Comparison of ENCODE assay signal across 13 cellular contexts in genomic region chr20:1397710-1398109, GRCh38. TPM values are rescaled to one million over a fixed set of nuclear protein-coding genes. Genes with fewer than 3 reads are reported as not detected.
DNase-seq lines count a peak whose midpoint lies in the region; ATAC-seq and TF ChIP-seq lines count a peak whose summit lies in the region.
"Had no signal": no experiment of that assay in that cellular context is flagged by ENCODE, and none has a peak within 500 bp of the region (broad histone marks: within the 10 kb centered on the region; RNA-seq: fewer than 3 reads in every experiment).

No MANE protein-coding gene starts in this region.

- H3K27me3 Mint-ChIP-seq in chondrocyte (ENCODE audit: low read depth), result peaks cover 25% of the 10 kb centered on the region

- intact Hi-C loops in vagina (cut with DNase I), result no loop called here

- no peak for TF ChIP-seq POLR2A in vagina (IDR thresholded peaks at IDR 0.05)

- H3K27ac Mint-ChIP-seq in chondrocyte (ENCODE audit: unreplicated experiment), result no peak overlapping the region
- H3K27ac Mint-ChIP-seq: activated T-helper 2 cell treated with anti-CD3 and anti-CD28 coated beads, Interferon-gamma antibody, Interleukin-2, Interleukin-4, amounts not matched to agents 10 μg/mL and 5 μg/mL and 100 μg/mL, durations not matched to agents 14 hours and 24 hours and 36 hours had no signal

- H3K9me3 ChIP-seq in Loucy (ENCODE audit: insufficient read depth, low read depth, low read length) (no peaks in the 10 kb centered on the region), osteoblast (ENCODE audit: low read depth, low read length) (no peaks in the 10 kb centered on the region), vagina (no peaks in the 10 kb centered on the region)
- H3K9me3 ChIP-seq: Caco-2, esophagus squamous epithelium had no signal

- no peak overlapping the region for H2AFZ ChIP-seq in Loucy (ENCODE audit: low read length)
- H2AFZ ChIP-seq in osteoblast (ENCODE audit: low read length), result no peak overlapping the region

- no peaks in the 10 kb centered on the region for H3K9me2 ChIP-seq in Loucy (replicated peaks; ENCODE audit: low read depth, low read length)

- H4K20me1 ChIP-seq in Loucy (ENCODE audit: insufficient read depth, low read length, poor library complexity, severe bottlenecking) (no peaks in the 10 kb centered on the region), osteoblast (ENCODE audit: insufficient read depth, low read length) (no peaks in the 10 kb centered on the region)

- H3K27me3 ChIP-seq in Loucy (ENCODE audit: insufficient read depth, low read length, poor library complexity, severe bottlenecking), result no peaks in the 10 kb centered on the region
- H3K27me3 ChIP-seq in osteoblast (ENCODE audit: insufficient read depth, low read length), result peaks cover 7% of the 10 kb centered on the region
- H3K27me3 ChIP-seq in vagina, result no peaks in the 10 kb centered on the region

- no peak overlapping the region for H3K4me3 Mint-ChIP-seq in chondrocyte (ENCODE audit: unreplicated experiment)
- H3K4me3 Mint-ChIP-seq: central memory CD8-positive, alpha-beta T cell had no signal

- DNase-seq in GM13977 (ENCODE audit: low spot score) (no peak), chondrocyte (ENCODE audit: low spot score) (no peak), osteoblast (ENCODE audit: insufficient read length, low spot score, missing footprints) (no peak), vagina (ENCODE audit: extremely low spot score in 2 of 2) (no peak)
- DNase-seq: activated CD4-positive, alpha-beta T cell treated with anti-CD3 and anti-CD28 coated beads for 48 hours; esophagus squamous epithelium; SW 1271 had no signal

- H3K27ac ChIP-seq in osteoblast (ENCODE audit: low read depth, low read length) (no peak overlapping the region), vagina (no peak overlapping the region)
- H3K27ac ChIP-seq: esophagus squamous epithelium had no signal

- H3K4me1 ChIP-seq in Loucy (ENCODE audit: insufficient read depth, low read length, poor library complexity, severe bottlenecking) (peaks cover 27% of the 10 kb centered on the region), osteoblast (ENCODE audit: insufficient read depth, low read length) (peaks cover 37% of the 10 kb centered on the region), vagina (peaks cover 12% of the 10 kb centered on the region)

- peak; percentile 26 for TF ChIP-seq CTCF in GM13977 (IDR thresholded peaks at IDR 0.05; ENCODE audit: extremely low read depth, insufficient read depth, missing control alignments)
- TF ChIP-seq CTCF in Loucy (conservative IDR thresholded peaks at IDR 0.05; ENCODE audit: low read length), result peak; percentile 44
- peak; percentile 57 for TF ChIP-seq CTCF in chondrocyte (IDR thresholded peaks at IDR 0.05)
- TF ChIP-seq CTCF in osteoblast (IDR thresholded peaks at IDR 0.05; ENCODE audit: extremely low read depth, low read depth, low read length), result peak; percentile 37
- TF ChIP-seq CTCF in vagina (IDR thresholded peaks at IDR 0.05), result no peak

- H3K9me3 Mint-ChIP-seq in chondrocyte (ENCODE audit: low read depth), result no peaks in the 10 kb centered on the region

- no peaks in the 10 kb centered on the region for H3K36me3 ChIP-seq in Loucy (ENCODE audit: insufficient read depth, low read length)
- no peaks in the 10 kb centered on the region for H3K36me3 ChIP-seq in osteoblast (ENCODE audit: insufficient read depth, low read length)
- no peaks in the 10 kb centered on the region for H3K36me3 ChIP-seq in vagina
- H3K36me3 ChIP-seq: esophagus squamous epithelium had no signal

- no peak for ATAC-seq in GM18858 (IDR thresholded peaks at IDR 0.05; ENCODE audit: unreplicated experiment)
- no peak for ATAC-seq in HG03457 (IDR thresholded peaks at IDR 0.05; ENCODE audit: unreplicated experiment)

- H3F3A ChIP-seq in Loucy (ENCODE audit: low read depth), result no peaks in the 10 kb centered on the region

- H3K36me3 Mint-ChIP-seq in chondrocyte (ENCODE audit: low read depth), result no peaks in the 10 kb centered on the region

- H3K79me2 ChIP-seq in Loucy (ENCODE audit: insufficient read depth, low read length) (peaks cover 1% of the 10 kb centered on the region; the same call in 1 of the 2 replicates), osteoblast (ENCODE audit: insufficient read depth, low read length) (peaks cover 6% of the 10 kb centered on the region)

- H3K4me1 Mint-ChIP-seq in chondrocyte (ENCODE audit: low read depth), result peaks cover 8% of the 10 kb centered on the region

- no peak overlapping the region for H3K9ac ChIP-seq in Loucy (ENCODE audit: low read depth, low read length, poor library complexity, severe bottlenecking)

- in situ Hi-C loops in GM13977 (cut with MboI; ENCODE audit: low pct_unique_long_range_greater_than_20kb, low sequenced_read_pairs, unreplicated experiment), result no loop called here

- no peak overlapping the region for H3K4me3 ChIP-seq in Loucy (ENCODE audit: low read length, poor library complexity, severe bottlenecking)
- no peak overlapping the region for H3K4me3 ChIP-seq in osteoblast (ENCODE audit: insufficient read depth, low read length)
- no peak overlapping the region for H3K4me3 ChIP-seq in vagina
- H3K4me3 ChIP-seq: esophagus squamous epithelium had no signal

- H3K4me2 ChIP-seq in Loucy (ENCODE audit: low read depth, low read length, poor library complexity, severe bottlenecking) (no peak overlapping the region), osteoblast (ENCODE audit: insufficient read depth, low read length) (no peak overlapping the region)

RNA-seq across cellular contexts. Expression of gene FKBP1A, which starts 4.9 kb away (rescaled TPM):
- total RNA-seq in chondrocyte (182 to 193 TPM (median 183 TPM) in 3 replicates), osteoblast (150 and 154 TPM in 2 replicates), vagina (212 TPM)

Comparison
In these comparisons a context has a peak if more than half of its experiments do, and no peak if none do; other contexts are left out.
1. CTCF ChIP-seq: peak in GM13977 (single experiment), Loucy (single experiment), chondrocyte (single experiment) and osteoblast (single experiment); none in vagina (0 of 3).